28 cellular contexts compared by ENCODE assay signal in genomic region chr3:65658398-65658797, GRCh38.
"Had no signal": no experiment of that assay in that cellular context is flagged by ENCODE, and none has a peak within 500 bp of the region (broad histone marks: within the 10 kb centered on the region; RNA-seq: fewer than 3 reads in every experiment).

No MANE protein-coding gene starts in this region.

- H3K9ac ChIP-seq: neural progenitor cell, parathyroid adenoma had no signal

- H2AFZ ChIP-seq: neural progenitor cell, parathyroid adenoma had no signal

- H3K4me2 ChIP-seq: neural progenitor cell had no signal

- H3K27ac Mint-ChIP-seq: nephron; neural progenitor cell; progenitor cell of endocrine pancreas; stimulated activated effector memory CD8-positive, alpha-beta T cell treated with anti-CD3 and anti-CD28 coated beads, Interleukin-12 subunit alpha, Interleukin-12 subunit beta, amount 100 ng/mL, for 72 hours; stimulated activated naive B cell treated with anti-CD40 and anti-IgM and Interleukin-4, amounts not matched to agents 10 μg/mL and 1 μg/mL and 100 μg/mL, for 72 hours; stimulated activated naive CD8-positive, alpha-beta T cell treated with anti-CD3 and anti-CD28 coated beads, Interleukin-15, Interleukin-2, amounts not matched to agents 100 ng/mL and 50 ng/mL, for 24 hours had no signal

- FAIRE-seq: small intestine, urothelium cell line had no signal

- H3K4me3 ChIP-seq: neural progenitor cell, ovary, psoas muscle, right lobe of liver, sigmoid colon, stomach, thoracic aorta, thyroid gland, tibial nerve, upper lobe of left lung, vagina had no signal

- H3K4me1 Mint-ChIP-seq: nephron; stimulated activated effector memory CD8-positive, alpha-beta T cell treated with anti-CD3 and anti-CD28 coated beads, Interleukin-12 subunit alpha, Interleukin-12 subunit beta, amount 100 ng/mL, for 72 hours; stimulated activated naive B cell treated with anti-CD40 and anti-IgM and Interleukin-4, amounts not matched to agents 10 μg/mL and 1 μg/mL and 100 μg/mL, for 72 hours had no signal

- H3K27me3 ChIP-seq: neural progenitor cell, ovary, right lobe of liver, sigmoid colon, stomach, thyroid gland, tibial nerve, upper lobe of left lung, vagina had no signal

- DNase-seq: occipital lobe; ovary; posterior cingulate gyrus; psoas muscle; right cardiac atrium; right lobe of liver; sigmoid colon; small intestine; stimulated activated CD4-positive, alpha-beta T cell treated with anti-CD3 and anti-CD28 coated beads, Interleukin-15, amount 100 ng/mL, for 24 hours; stimulated activated CD4-positive, alpha-beta T cell treated with anti-CD3 and anti-CD28 coated beads, Interleukin-2, amount 100 ng/mL, for 24 hours; stimulated activated CD4-positive, alpha-beta T cell treated with anti-CD3 and anti-CD28 coated beads, Interleukin-2, amount 100 ng/mL, for 48 hours; stimulated activated CD4-positive, alpha-beta T cell treated with anti-CD3 and anti-CD28 coated beads, Interleukin-4, amount 100 ng/mL, for 24 hours; stimulated activated naive B cell treated with anti-CD40 and anti-IgM and Interleukin-4, amounts not matched to agents 10 μg/mL and 1 μg/mL and 100 μg/mL, for 72 hours; stimulated activated naive CD4-positive, alpha-beta T cell treated with Interleukin-2 at 50 U/mL for 16 hours; stomach; thyroid gland; trophoblast cell; upper lobe of left lung had no signal

- H3K9me3 ChIP-seq: ovary, psoas muscle, right lobe of liver, sigmoid colon, stomach, thoracic aorta, thyroid gland, tibial nerve, upper lobe of left lung, vagina had no signal

- ATAC-seq: psoas muscle; right cardiac atrium; right lobe of liver; stimulated activated effector memory CD8-positive, alpha-beta T cell treated with anti-CD3 and anti-CD28 coated beads, Interleukin-12 subunit alpha, Interleukin-12 subunit beta, amount 100 ng/mL, for 72 hours; stimulated activated naive B cell treated with anti-CD40 and anti-IgM and Interleukin-4, amounts not matched to agents 10 μg/mL and 1 μg/mL and 100 μg/mL, for 72 hours had no signal

- H3K4me1 ChIP-seq: neural progenitor cell, parathyroid adenoma, psoas muscle, sigmoid colon, thyroid gland, upper lobe of left lung, vagina had no signal

- H3K27me3 Mint-ChIP-seq: progenitor cell of endocrine pancreas; stimulated activated naive B cell treated with anti-CD40 and anti-IgM and Interleukin-4, amounts not matched to agents 10 μg/mL and 1 μg/mL and 100 μg/mL, for 72 hours; stimulated activated naive CD8-positive, alpha-beta T cell treated with anti-CD3 and anti-CD28 coated beads, Interleukin-15, Interleukin-2, amounts not matched to agents 100 ng/mL and 50 ng/mL, for 24 hours had no signal

- H3K27ac ChIP-seq: neural progenitor cell, ovary, parathyroid adenoma, psoas muscle, right lobe of liver, sigmoid colon, stomach, thoracic aorta, thyroid gland, tibial nerve, upper lobe of left lung, vagina had no signal

- H3K36me3 ChIP-seq: neural progenitor cell, ovary, right lobe of liver, sigmoid colon, stomach, thoracic aorta, thyroid gland, tibial nerve, upper lobe of left lung, vagina had no signal

- H3K79me2 ChIP-seq: parathyroid adenoma had no signal

- H3K9me3 Mint-ChIP-seq: nephron; neural progenitor cell; stimulated activated naive B cell treated with anti-CD40 and anti-IgM and Interleukin-4, amounts not matched to agents 10 μg/mL and 1 μg/mL and 100 μg/mL, for 72 hours had no signal

- H3K4me3 Mint-ChIP-seq: nephron; neural progenitor cell; stimulated activated effector memory CD8-positive, alpha-beta T cell treated with anti-CD3 and anti-CD28 coated beads, Interleukin-12 subunit alpha, Interleukin-12 subunit beta, amount 100 ng/mL, for 72 hours; stimulated activated naive B cell treated with anti-CD40 and anti-IgM and Interleukin-4, amounts not matched to agents 10 μg/mL and 1 μg/mL and 100 μg/mL, for 72 hours; stimulated activated naive CD8-positive, alpha-beta T cell treated with anti-CD3 and anti-CD28 coated beads, Interleukin-15, Interleukin-2, amounts not matched to agents 100 ng/mL and 50 ng/mL, for 24 hours had no signal

- H3K36me3 Mint-ChIP-seq: neural progenitor cell; stimulated activated effector memory CD8-positive, alpha-beta T cell treated with anti-CD3 and anti-CD28 coated beads, Interleukin-12 subunit alpha, Interleukin-12 subunit beta, amount 100 ng/mL, for 72 hours; stimulated activated naive B cell treated with anti-CD40 and anti-IgM and Interleukin-4, amounts not matched to agents 10 μg/mL and 1 μg/mL and 100 μg/mL, for 72 hours had no signal
